8 cellular contexts compared by ENCODE assay signal in the genomic region with DNA sequence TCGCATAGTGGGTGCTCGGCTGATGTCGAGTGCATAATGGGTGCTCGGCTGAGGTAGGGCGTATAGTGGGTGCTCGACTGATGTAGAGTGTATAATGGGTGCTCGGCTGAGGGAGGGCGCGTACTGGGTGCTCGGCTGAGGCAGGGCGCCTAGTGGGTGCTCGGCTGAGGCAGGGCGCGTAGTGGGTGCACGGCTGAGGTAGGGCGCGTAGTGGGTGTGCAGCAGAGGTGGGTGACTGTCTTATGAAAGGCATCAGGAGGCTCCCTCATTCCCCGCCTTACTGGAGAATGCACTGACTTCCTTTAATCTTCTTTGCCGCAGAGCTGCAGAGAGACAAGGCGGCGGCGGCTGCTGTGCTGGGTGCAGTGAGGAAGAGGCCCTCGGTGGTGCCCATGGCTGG. TPM values are rescaled to one million over a fixed set of nuclear protein-coding genes. Genes with fewer than 3 reads are reported as not detected.
"Had no signal": no experiment of that assay in that cellular context is flagged by ENCODE, and none has a peak within 500 bp of the region (broad histone marks: within the 10 kb centered on the region; RNA-seq: fewer than 3 reads in every experiment).

No MANE protein-coding gene starts in this region.

- DNase-seq: GM23248, GOT3, H9, HCEC 1CT had no signal

- H3K4me1 Mint-ChIP-seq: IgD-negative memory B cell had no signal

- H3K27ac Mint-ChIP-seq: IgD-negative memory B cell had no signal

- H2AFZ ChIP-seq: GM23248 had no signal

- H3K9ac ChIP-seq: GM23248 had no signal

- ATAC-seq: HepG2 had no signal

- H3K36me3 Mint-ChIP-seq: IgD-negative memory B cell had no signal

- H3K27ac ChIP-seq: GM23248 had no signal

- H3K4me3 Mint-ChIP-seq: H9, IgD-negative memory B cell had no signal

- H3K4me3 ChIP-seq: GM23248 had no signal

RNA-seq across cellular contexts. Expression of gene ARHGAP8, which starts 33.8 kb away (rescaled TPM):
- total RNA-seq: H4, HT1080 had no signal
- polyA plus RNA-seq: GM23248, HepG2, IgD-negative memory B cell had no signal
